Comparison of ENCODE assay signal across 14 cellular contexts in the genomic region with DNA sequence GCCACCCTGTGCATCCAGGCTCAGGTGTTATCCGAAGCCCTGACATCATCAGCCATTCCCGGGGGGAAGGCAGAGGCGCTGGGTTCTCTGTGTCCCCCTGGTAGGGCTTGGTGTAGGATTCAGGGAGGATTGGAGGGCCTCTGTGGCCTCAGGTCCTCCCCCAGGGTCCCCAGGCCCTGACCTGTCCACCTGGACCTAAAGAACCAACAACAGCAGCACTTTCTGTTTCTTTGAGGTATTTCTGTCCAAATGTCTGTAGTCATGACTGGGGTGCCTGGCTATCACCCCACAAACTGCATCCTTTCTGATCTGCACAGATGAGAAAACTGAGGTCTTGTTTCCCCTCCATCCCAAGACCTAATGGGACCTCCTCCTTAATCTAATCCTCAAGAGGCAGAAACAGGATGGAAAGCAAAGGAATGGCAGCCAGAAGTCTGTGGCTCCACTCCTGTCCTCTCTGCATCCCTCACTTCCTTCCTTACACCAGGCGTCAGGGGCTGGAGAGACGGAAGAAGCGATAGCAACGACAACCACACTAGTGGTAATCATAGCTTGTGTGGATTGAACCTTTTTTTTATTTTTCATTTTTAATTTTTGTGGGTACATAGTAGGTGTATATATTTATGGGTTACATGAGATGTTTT. TPM values are rescaled to one million over a fixed set of nuclear protein-coding genes. Genes with fewer than 3 reads are reported as not detected.
DNase-seq lines count a peak whose midpoint lies in the region; ATAC-seq and TF ChIP-seq lines count a peak whose summit lies in the region.
"Had no signal": no experiment of that assay in that cellular context is flagged by ENCODE, and none has a peak within 500 bp of the region (broad histone marks: within the 10 kb centered on the region; RNA-seq: fewer than 3 reads in every experiment).

No MANE protein-coding gene starts in this region.

- H2BK15ac ChIP-seq in neuronal stem cell (ENCODE audit: low read length), result no peak overlapping the region

- H3K4me3 ChIP-seq in neuronal stem cell (ENCODE audit: low read length in 2 of 2), result no peak overlapping the region
- H3K4me3 ChIP-seq: SK-N-MC, testis had no signal

- H3K14ac ChIP-seq in neuronal stem cell (ENCODE audit: low read length), result no peak overlapping the region

- peaks cover 0 to 12% of the 10 kb centered on the region in 2 donors for H3K4me1 ChIP-seq in neuronal stem cell (ENCODE audit: control insufficient read depth in 2 of 2, insufficient read depth in 1 of 2, low read depth in 1 of 2, low read length in 2 of 2)
- H3K4me1 ChIP-seq: testis had no signal

- peak overlapping the region in 4 of 7 donors; percentile 63 to 89 (median 76) for H3K27ac Mint-ChIP-seq in CD14-positive monocyte
- H3K27ac Mint-ChIP-seq in HFFc6, result peak overlapping the region; percentile 99
- H3K27ac Mint-ChIP-seq in dendritic cell treated with granulocyte-macrophage colony-stimulating factor and Interleukin-4, amounts not matched to agents 40 ng/mL and 50 ng/mL, for 4 days, result peak overlapping the region; percentile 55

- H4K8ac ChIP-seq in neuronal stem cell (ENCODE audit: low read depth, low read length), result no peak overlapping the region

- no peaks in the 10 kb centered on the region for H3K79me1 ChIP-seq in neuronal stem cell (ENCODE audit: low read depth, low read length)

- no peak for TF ChIP-seq CTCF in CD14-positive monocyte (IDR thresholded peaks at IDR 0.05)
- TF ChIP-seq CTCF in HFFc6 (IDR thresholded peaks at IDR 0.05), result no peak

- H3K27me3 Mint-ChIP-seq in CD14-positive monocyte (ENCODE audit: low read depth in 3 of 3) (peaks cover 0 to 1% (median 0%) of the 10 kb centered on the region in 3 donors), HFFc6 (ENCODE audit: insufficient read depth) (peaks cover 5% of the 10 kb centered on the region)
- no peaks in the 10 kb centered on the region for H3K27me3 Mint-ChIP-seq in dendritic cell treated with granulocyte-macrophage colony-stimulating factor and Interleukin-4, amounts not matched to agents 40 ng/mL and 50 ng/mL, for 4 days

- no peak overlapping the region for H3K18ac ChIP-seq in neuronal stem cell (ENCODE audit: low read length)

- no peak for ATAC-seq in GM21528 (IDR thresholded peaks at IDR 0.05; ENCODE audit: low FRiP score, unreplicated experiment)

- peaks cover 0 to 23% (median 0%) of the 10 kb centered on the region in 3 experiments for H3K27me3 ChIP-seq in neuronal stem cell (ENCODE audit: control insufficient read depth in 3 of 3, insufficient read depth in 3 of 3, low read depth in 1 of 3, low read length in 3 of 3)
- H3K27me3 ChIP-seq: testis had no signal

- H3K9me3 ChIP-seq in neuronal stem cell (replicated peaks in 1 of 2; ENCODE audit: control insufficient read depth in 2 of 2, insufficient read depth in 1 of 2, low read depth in 1 of 2, low read length in 2 of 2), result no peaks in the 10 kb centered on the region
- H3K9me3 ChIP-seq: testis had no signal

- H3K23ac ChIP-seq in neuronal stem cell (ENCODE audit: low read depth, low read length, poor library complexity), result no peak overlapping the region

- no peak overlapping the region for H2AFZ ChIP-seq in neuronal stem cell (ENCODE audit: low read length)

- intact Hi-C loops in CD14-positive monocyte (cut with micrococcal nuclease), result no loop called here
- intact Hi-C loops in dendritic cell treated with granulocyte-macrophage colony-stimulating factor and Interleukin-4, amounts not matched to agents 40 ng/mL and 50 ng/mL, for 4 days (cut with micrococcal nuclease), result no loop called here

- DNase-seq in CD14-positive monocyte (ENCODE audit: low spot score) (no peak), HFFc6 (no peak), neuronal stem cell (ENCODE audit: low spot score) (no peak), NCI-H128 (lab: John Stamatoyannopoulos, UW; ENCODE audit: unreplicated experiment) (no peak), NCI-H1092 treated with DMSO at 0.1 percent for 48 hours (lab: John Stamatoyannopoulos, UW) (no peak), DMS 273 treated with DMSO at 0.1 percent for 48 hours (lab: John Stamatoyannopoulos, UW) (no peak)
- DNase-seq: hypothalamus, KG1, NCI-H2227 treated with DMSO at 0.1 percent for 48 hours, testis had no signal

- H2BK120ac ChIP-seq in neuronal stem cell (ENCODE audit: low read depth, low read length), result no peak overlapping the region

- peaks cover 56% of the 10 kb centered on the region for H3K4me1 Mint-ChIP-seq in CD14-positive monocyte
- peaks cover 38% of the 10 kb centered on the region for H3K4me1 Mint-ChIP-seq in HFFc6 (ENCODE audit: low read depth)
- H3K4me1 Mint-ChIP-seq in dendritic cell treated with granulocyte-macrophage colony-stimulating factor and Interleukin-4, amounts not matched to agents 40 ng/mL and 50 ng/mL, for 4 days (ENCODE audit: low read depth), result peaks cover 41% of the 10 kb centered on the region

- no peak overlapping the region for H3K4ac ChIP-seq in neuronal stem cell (ENCODE audit: low read length)

- H3K4me3 Mint-ChIP-seq in CD14-positive monocyte, result no peak overlapping the region
- 0 out of 2 replicates have a peak overlapping the region, but pooled peaks have one; percentile 42 for H3K4me3 Mint-ChIP-seq in HFFc6
- no peak overlapping the region for H3K4me3 Mint-ChIP-seq in dendritic cell treated with granulocyte-macrophage colony-stimulating factor and Interleukin-4, amounts not matched to agents 40 ng/mL and 50 ng/mL, for 4 days

- no peaks in the 10 kb centered on the region for H3K36me3 ChIP-seq in neuronal stem cell (replicated peaks in 1 of 2; ENCODE audit: control insufficient read depth in 2 of 2, insufficient read depth in 2 of 2, low read length in 2 of 2)

- no CpG with 5 or more reads among the region's 7 CpGs for WGBS in neuronal stem cell (ENCODE audit: extremely low coverage in 2 of 2, insufficient read length in 2 of 2, insufficient replicate concordance in 1 of 2), 2 donors

- H3K36me3 Mint-ChIP-seq in CD14-positive monocyte, result peaks cover 53 to 69% of the 10 kb centered on the region in 2 donors
- peaks cover 28% of the 10 kb centered on the region for H3K36me3 Mint-ChIP-seq in HFFc6 (ENCODE audit: low read depth)
- H3K36me3 Mint-ChIP-seq in dendritic cell treated with granulocyte-macrophage colony-stimulating factor and Interleukin-4, amounts not matched to agents 40 ng/mL and 50 ng/mL, for 4 days (ENCODE audit: low read depth), result peaks cover 21% of the 10 kb centered on the region

- no peak overlapping the region for H3K27ac ChIP-seq in neuronal stem cell (replicated peaks; ENCODE audit: low read length)
- H3K27ac ChIP-seq: SK-N-MC, testis had no signal

- peak overlapping the region; percentile 12 for H2AK5ac ChIP-seq in neuronal stem cell (ENCODE audit: low read depth, low read length)

- H3K9ac ChIP-seq in neuronal stem cell (ENCODE audit: low read depth, low read length, poor library complexity), result no peak overlapping the region

- H3K9me3 Mint-ChIP-seq in CD14-positive monocyte (no peaks in the 10 kb centered on the region), HFFc6 (no peaks in the 10 kb centered on the region)
- H3K9me3 Mint-ChIP-seq in dendritic cell treated with granulocyte-macrophage colony-stimulating factor and Interleukin-4, amounts not matched to agents 40 ng/mL and 50 ng/mL, for 4 days, result no peaks in the 10 kb centered on the region

- no peak overlapping the region for H2BK5ac ChIP-seq in neuronal stem cell (ENCODE audit: low read length)

- H4K91ac ChIP-seq in neuronal stem cell (ENCODE audit: low read depth, low read length, poor library complexity), result no peak overlapping the region

- no peak overlapping the region for H2BK12ac ChIP-seq in neuronal stem cell (ENCODE audit: low read length)

- H3K4me2 ChIP-seq in neuronal stem cell (ENCODE audit: insufficient read depth, low read length, poor library complexity, severe bottlenecking), result no peak overlapping the region

RNA-seq across cellular contexts. Expression of a gene that starts 11.8 kb away (rescaled TPM):
- polyA plus RNA-seq in CD14-positive monocyte, result 10 to 100 TPM; 10.3 to 21.6 TPM
- 10 to 100 TPM; 18.2 to 26.2 (median 21.7) TPM for total RNA-seq in HFFc6 (2021; fragmentation: NEBNext Ultra II Directional; extraction: Animal tissue kit (Norgen Biotek cat#: 25700))
- 0.06 TPM for polyA plus RNA-seq in neuronal stem cell (2013, experiment 1 of 2)
- 0.39 TPM for polyA plus RNA-seq in neuronal stem cell (2013, experiment 2 of 2)

RNA-seq across cellular contexts. Expression of a gene that starts 39.4 kb away (rescaled TPM):
- 1 to 10 TPM; 1.3 to 2.1 TPM for polyA plus RNA-seq in CD14-positive monocyte
- total RNA-seq in HFFc6 (2021; fragmentation: NEBNext Ultra II Directional; extraction: Animal tissue kit (Norgen Biotek cat#: 25700)), result not detected
- polyA plus RNA-seq in neuronal stem cell (2013, experiment 1 of 2), result not detected
- polyA plus RNA-seq in neuronal stem cell (2013, experiment 2 of 2), result not detected
- total RNA-seq: myocyte had no signal
